16 cellular contexts compared by ENCODE assay signal in genomic region chr15:83204697-83205096, GRCh38. TPM values are rescaled to one million over a fixed set of nuclear protein-coding genes. Genes with fewer than 3 reads are reported as not detected.
DNase-seq lines count a peak whose midpoint lies in the region; ATAC-seq, FAIRE-seq and TF ChIP-seq lines count a peak whose summit lies in the region.
"Had no signal": no experiment of that assay in that cellular context is flagged by ENCODE, and none has a peak within 500 bp of the region (broad histone marks: within the 10 kb centered on the region; RNA-seq: fewer than 3 reads in every experiment).

No MANE protein-coding gene starts in this region.

- no peak for TF ChIP-seq POLR2A in H54 (IDR thresholded peaks at IDR 0.05; ENCODE audit: low read depth, low read length)

- H3K4me2 ChIP-seq in fibroblast of lung (ENCODE audit: extremely low read depth, insufficient read depth, low read length) = peak overlapping the region; percentile 11

- H3K4me3 ChIP-seq in fibroblast of lung (replicated peaks in 1 of 4; ENCODE audit: control extremely low read depth in 1 of 4, insufficient read depth in 1 of 4, low read depth in 3 of 4, low read length in 4 of 4) = no peak overlapping the region
- H3K4me3 ChIP-seq: prostate gland had no signal

- H3K9ac ChIP-seq in fibroblast of lung (ENCODE audit: insufficient read depth, low read length) = no peak overlapping the region

- H3K27ac Mint-ChIP-seq in T-helper 17 cell (peak overlapping the region; percentile 47), progenitor cell of endocrine pancreas (no peak overlapping the region)
- H3K27ac Mint-ChIP-seq: CD14-positive monocyte had no signal

- peaks cover 63% of the 10 kb centered on the region for H3K79me2 ChIP-seq in fibroblast of lung (ENCODE audit: control insufficient read depth, insufficient read depth, low read length)

- H4K20me1 ChIP-seq in fibroblast of lung (ENCODE audit: control insufficient read depth, extremely low read depth, insufficient read depth, low read length) = peaks cover 2% of the 10 kb centered on the region

- DNase-seq in H54 (ENCODE audit: insufficient read length, low spot score) = no peak
- no peak for DNase-seq in T-helper 17 cell
- peak in 1 of 2 donors; percentile 35 for DNase-seq in fibroblast of lung (ENCODE audit: low read depth in 2 of 2)
- no peak for DNase-seq in progenitor cell of endocrine pancreas (ENCODE audit: low spot score, unreplicated experiment)
- no peak for DNase-seq in DMS53 (lab: John Stamatoyannopoulos, UW)
- DNase-seq in HPDE6-E6E7 (ENCODE audit: extremely low spot score) = no peak
- no peak for DNase-seq in EL
- DNase-seq: brain microvascular endothelial cell; effector CD4-positive, alpha-beta T cell; NCI-H1930; Right ventricle myocardium superior; stimulated activated CD4-positive, alpha-beta T cell treated with anti-CD3 and anti-CD28 coated beads, Interleukin-4, amount 100 ng/mL, for 24 hours had no signal

- H3K4me3 Mint-ChIP-seq in T-helper 17 cell (no peak overlapping the region), progenitor cell of endocrine pancreas (ENCODE audit: low read depth) (peak overlapping the region; percentile 60)

- H3K36me3 ChIP-seq in fibroblast of lung (ENCODE audit: control insufficient read depth, insufficient read depth, low read length) = no peaks in the 10 kb centered on the region
- H3K36me3 ChIP-seq: brain microvascular endothelial cell, prostate gland had no signal

- ATAC-seq in T-helper 17 cell (no peak), GM18858 (IDR thresholded peaks at IDR 0.05; ENCODE audit: unreplicated experiment) (no peak)

- peaks cover 23% of the 10 kb centered on the region for H3K27me3 Mint-ChIP-seq in T-helper 17 cell
- no peaks in the 10 kb centered on the region for H3K27me3 Mint-ChIP-seq in progenitor cell of endocrine pancreas

- H3K9me3 Mint-ChIP-seq in progenitor cell of endocrine pancreas (ENCODE audit: low read depth) = no peaks in the 10 kb centered on the region

- H3K9me3 ChIP-seq in T-helper 17 cell (ENCODE audit: control insufficient read depth, low read length, poor library complexity, severe bottlenecking) = no peaks in the 10 kb centered on the region
- H3K9me3 ChIP-seq in fibroblast of lung (ENCODE audit: control insufficient read depth, insufficient read depth, low read depth, low read length) = no peaks in the 10 kb centered on the region
- H3K9me3 ChIP-seq: prostate gland had no signal

- H2AFZ ChIP-seq in fibroblast of lung (ENCODE audit: low read length) = no peak overlapping the region

- FAIRE-seq in H54 (lab: Jason Lieb, UNC) = peak; percentile 57
- FAIRE-seq: TTC549 had no signal

- H3K27ac ChIP-seq in fibroblast of lung (ENCODE audit: insufficient read depth, low read length) = no peak overlapping the region
- H3K27ac ChIP-seq: prostate gland had no signal

- H3K36me3 Mint-ChIP-seq in T-helper 17 cell (ENCODE audit: low read depth) = peaks cover 3% of the 10 kb centered on the region
- H3K36me3 Mint-ChIP-seq in progenitor cell of endocrine pancreas (ENCODE audit: insufficient read depth) = no peaks in the 10 kb centered on the region

- no peak for TF ChIP-seq CTCF in fibroblast of lung (conservative IDR thresholded peaks at IDR 0.05 in 1 of 2, IDR thresholded peaks at IDR 0.05 in 1 of 2; ENCODE audit: low read depth in 1 of 2, low read length in 2 of 2)
- TF ChIP-seq CTCF in progenitor cell of endocrine pancreas (IDR thresholded peaks at IDR 0.05; ENCODE audit: unreplicated experiment) = no peak

- H3K4me1 Mint-ChIP-seq in T-helper 17 cell (peaks cover 20% of the 10 kb centered on the region), progenitor cell of endocrine pancreas (ENCODE audit: low read depth) (peaks cover 31% of the 10 kb centered on the region)

- H3K27me3 ChIP-seq in fibroblast of lung (ENCODE audit: control insufficient read depth, insufficient read depth, low read length) = no peaks in the 10 kb centered on the region
- H3K27me3 ChIP-seq: brain microvascular endothelial cell had no signal

- H3K4me1 ChIP-seq in fibroblast of lung (ENCODE audit: control insufficient read depth, extremely low read depth, insufficient read depth, low read length) = no peaks in the 10 kb centered on the region
- H3K4me1 ChIP-seq: prostate gland had no signal

RNA-seq across cellular contexts. Expression of gene HDGFL3, which starts 2.9 kb away (rescaled TPM):
- total RNA-seq in T-helper 17 cell (10 to 100 TPM in 1 of 2 donors, 1 to 10 TPM in 1; 4.4 to 26.4 TPM), fibroblast of lung (26.2 and 43.1 TPM in 2 replicates), progenitor cell of endocrine pancreas (117 and 121 TPM in 2 replicates)
- polyA plus RNA-seq in fibroblast of lung = 59.1 and 67.2 TPM in 2 replicates
- 51.3 and 56.0 TPM in 2 replicates for polyA plus RNA-seq in fibroblast of lung (2012)
- polyA minus RNA-seq in fibroblast of lung (ENCODE audit: low replicate concordance) = 2.2 and 4.0 TPM in 2 replicates
